36 cellular contexts compared by ENCODE assay signal in genomic region chr7:128745706-128746105, GRCh38. TPM values are rescaled to one million over a fixed set of nuclear protein-coding genes. Genes with fewer than 3 reads are reported as not detected.
"Had no signal": no experiment of that assay in that cellular context is flagged by ENCODE, and none has a peak within 500 bp of the region (broad histone marks: within the 10 kb centered on the region; RNA-seq: fewer than 3 reads in every experiment).

No MANE protein-coding gene starts in this region.

- H3K4me2 ChIP-seq: neural progenitor cell had no signal

- ATAC-seq: natural killer cell; stimulated activated memory B cell treated with anti-CD40 and anti-IgM and Interleukin-4, amounts not matched to agents 10 μg/mL and 1 μg/mL and 100 μg/mL, for 72 hours; stimulated activated naive CD8-positive, alpha-beta T cell treated with anti-CD3 and anti-CD28 coated beads, Interleukin-15, amount 100 ng/mL, for 72 hours had no signal

- H3K9ac ChIP-seq: neural progenitor cell, parathyroid adenoma had no signal

- H3K9me3 ChIP-seq: left ventricle myocardium inferior, neutrophil, right atrium auricular region, right lobe of liver, tibial nerve, upper lobe of left lung, vagina had no signal

- H3K4me3 ChIP-seq: left ventricle myocardium inferior, lung, neural progenitor cell, right atrium auricular region, right lobe of liver, smooth muscle cell, tibial nerve, upper lobe of left lung, vagina had no signal

- H3K27ac ChIP-seq: left ventricle myocardium inferior, neural progenitor cell, neutrophil, parathyroid adenoma, right atrium auricular region, right lobe of liver, upper lobe of left lung, vagina had no signal

- H2AFZ ChIP-seq: neural progenitor cell, parathyroid adenoma had no signal

- H3K27me3 ChIP-seq: neural progenitor cell, neutrophil, right atrium auricular region, right lobe of liver, tibial nerve, upper lobe of left lung, vagina had no signal

- DNase-seq: immature natural killer cell; left ventricle myocardium inferior; mesendoderm; naive B cell; natural killer cell; nephron progenitor cell; occipital lobe; right lobe of liver; stimulated activated CD4-positive, alpha-beta T cell treated with anti-CD3 and anti-CD28 coated beads, Interleukin-1b, Interleukin-23, amount 100 ng/mL, for 48 hours; stimulated activated CD4-positive, alpha-beta T cell treated with anti-CD3 and anti-CD28 coated beads, Interleukin-2, amount 100 ng/mL, for 48 hours; stimulated activated CD4-positive, alpha-beta T cell treated with anti-CD3 and anti-CD28 coated beads, Interleukin-4, amount 100 ng/mL, for 4 hours; stimulated activated CD8-positive, alpha-beta memory T cell treated with anti-CD3 and anti-CD28 coated beads, Interleukin-4, amount 100 ng/mL, for 48 hours; stimulated activated naive CD4-positive, alpha-beta T cell treated with Interleukin-2 at 50 U/mL for 16 hours; stimulated activated naive CD8-positive, alpha-beta T cell treated with anti-CD3 and anti-CD28 coated beads, Interleukin-15, amount 100 ng/mL, for 72 hours; substantia nigra; upper lobe of left lung had no signal

RNA-seq across cellular contexts. Expression of gene OPN1SW, which starts 29.9 kb away (rescaled TPM):
- total RNA-seq: kidney epithelial cell, left ventricle myocardium inferior, lower leg skin, lung, mesothelial cell of epicardium, mononuclear cell, natural killer cell, occipital lobe, osteocyte, posterior vena cava, pulmonary artery endothelial cell, renal cortical epithelial cell, right atrium auricular region, right lobe of liver, skeletal muscle tissue, smooth muscle cell, temporal lobe, tibial nerve, upper lobe of left lung, urinary bladder, vagina had no signal
- polyA plus RNA-seq: immature natural killer cell, lung, urinary bladder had no signal
